8 cellular contexts compared by ENCODE assay signal in the genomic region with DNA sequence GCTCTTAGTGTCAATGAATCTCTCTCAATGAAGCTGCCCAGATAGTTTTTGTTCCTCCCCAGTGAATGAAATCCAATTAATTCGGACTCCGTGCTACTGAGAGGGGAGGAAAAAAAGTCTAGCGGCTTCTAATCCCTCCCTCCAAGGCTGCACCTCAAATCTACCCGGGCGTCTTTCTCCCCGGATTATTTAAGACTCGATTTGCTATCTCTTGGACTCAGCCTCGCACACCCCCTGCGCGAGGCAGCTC. TPM values are rescaled to one million over a fixed set of nuclear protein-coding genes. Genes with fewer than 3 reads are reported as not detected.
DNase-seq lines count a peak whose midpoint lies in the region; ATAC-seq and TF ChIP-seq lines count a peak whose summit lies in the region.

No MANE protein-coding gene starts in this region.

- no peak for ATAC-seq in GM21576 (IDR thresholded peaks at IDR 0.05; ENCODE audit: unreplicated experiment)

- no peak for TF ChIP-seq CTCF in foreskin fibroblast (IDR thresholded peaks at IDR 0.05; ENCODE audit: low read depth, low read length)

- H3K9ac ChIP-seq in skeletal muscle satellite cell (ENCODE audit: low read depth, low read length) = peak overlapping the region; percentile 96

- H3K27me3 ChIP-seq in SJSA1 (replicated peaks) = no peaks in the 10 kb centered on the region
- H3K27me3 ChIP-seq in skeletal muscle satellite cell (ENCODE audit: control insufficient read depth, insufficient read depth, low read length) = no peaks in the 10 kb centered on the region

- peak overlapping the region; percentile 54 for H3K27ac ChIP-seq in SJSA1

- H3K36me3 ChIP-seq in SJSA1 (peaks cover 51% of the 10 kb centered on the region), skeletal muscle satellite cell (ENCODE audit: insufficient read depth, low read length) (peaks cover 34% of the 10 kb centered on the region)

- H3K4me3 ChIP-seq in SJSA1 = peak overlapping the region; percentile 56
- peak overlapping the region; percentile 85 to 87 for H3K4me3 ChIP-seq in foreskin fibroblast (ENCODE audit: low read depth in 1 of 2, low read length in 2 of 2)
- H3K4me3 ChIP-seq in skeletal muscle satellite cell (ENCODE audit: low read length) = peak overlapping the region; percentile 96

- H3K4me1 ChIP-seq in SJSA1 (replicated peaks) (peaks cover 30% of the 10 kb centered on the region), skeletal muscle satellite cell (ENCODE audit: control insufficient read depth, insufficient read depth, low read length) (peaks cover 44% of the 10 kb centered on the region)

- DNase-seq in DMS79 (lab: John Stamatoyannopoulos, UW) = peak; percentile 57
- DNase-seq in DMS79 treated with DMSO at 0.1 percent for 48 hours (lab: John Stamatoyannopoulos, UW) = no peak
- DNase-seq in SJSA1 (ENCODE audit: low read depth in 1 of 2, low spot score in 2 of 2) = no peak
- no peak for DNase-seq in foreskin fibroblast
- DNase-seq in activated effector memory CD4-positive, alpha-beta T cell treated with Interleukin-2 at 50 U/mL for 16 hours = no peak
- no peak for DNase-seq in globus pallidus (ENCODE audit: low spot score)

- H3K9me3 ChIP-seq in SJSA1 (replicated peaks) (no peaks in the 10 kb centered on the region), skeletal muscle satellite cell (replicated peaks; ENCODE audit: low read length) (no peaks in the 10 kb centered on the region)

- H3K4me2 ChIP-seq in skeletal muscle satellite cell (ENCODE audit: low read length) = peak overlapping the region; percentile 80

RNA-seq across cellular contexts. Expression of a gene that starts 0.1 kb away (rescaled TPM):
- 10.3 and 11.0 TPM in 2 replicates for total RNA-seq in SJSA1 (2014; rRNA removed; shearing (Covaris generic))
- 161 and 205 TPM in 2 replicates for total RNA-seq in skeletal muscle satellite cell (2012; rRNA removed)
